Comparison of ENCODE assay signal across 8 cellular contexts in genomic region chr7:140673063-140673769, GRCh38.
DNase-seq lines count a peak whose midpoint lies in the region; ATAC-seq lines count a peak whose summit lies in the region.

No MANE protein-coding gene starts in this region.

- peak; percentile 53 for ATAC-seq in GM21723 (IDR thresholded peaks at IDR 0.05; ENCODE audit: unreplicated experiment)
- ATAC-seq in memory B cell (ENCODE audit: low read depth) = peak; percentile 59

- H3K27ac Mint-ChIP-seq in dendritic cell treated with granulocyte-macrophage colony-stimulating factor and Interleukin-4, amounts not matched to agents 40 ng/mL and 50 ng/mL, for 4 days = peak overlapping the region; percentile 87
- peak overlapping the region; percentile 94 for H3K27ac Mint-ChIP-seq in memory B cell

- H3K27me3 Mint-ChIP-seq in dendritic cell treated with granulocyte-macrophage colony-stimulating factor and Interleukin-4, amounts not matched to agents 40 ng/mL and 50 ng/mL, for 4 days = no peaks in the 10 kb centered on the region
- H3K27me3 Mint-ChIP-seq in memory B cell = no peaks in the 10 kb centered on the region

- intact Hi-C loops in dendritic cell treated with granulocyte-macrophage colony-stimulating factor and Interleukin-4, amounts not matched to agents 40 ng/mL and 50 ng/mL, for 4 days (cut with micrococcal nuclease) = loop anchor here (2.0 kb wide), 1 partner anchor 14 kb away; no protein-coding TSS in a partner anchor

- peaks cover 17% of the 10 kb centered on the region for H3K36me3 Mint-ChIP-seq in dendritic cell treated with granulocyte-macrophage colony-stimulating factor and Interleukin-4, amounts not matched to agents 40 ng/mL and 50 ng/mL, for 4 days (ENCODE audit: low read depth)
- peaks cover 6% of the 10 kb centered on the region for H3K36me3 Mint-ChIP-seq in memory B cell

- DNase-seq in ELR (ENCODE audit: low read depth) (peak; percentile 29), LoVo (ENCODE audit: low spot score) (peak; percentile 75), memory B cell (ENCODE audit: low spot score in 2 of 2) (peak; percentile 52 to 74), dedifferentiated amniotic fluid mesenchymal stem cell (ENCODE audit: extremely low spot score) (no peak)
- peak; percentile 46 for DNase-seq in activated CD4-positive, alpha-beta T cell treated with anti-CD3 and anti-CD28 coated beads for 1 hour
- peak; percentile 43 for DNase-seq in stimulated activated CD8-positive, alpha-beta memory T cell treated with anti-CD3 and anti-CD28 coated beads, Interleukin-12 subunit alpha, Interleukin-12 subunit beta, amount 100 ng/mL, for 4 hours (ENCODE audit: low read depth)

- H3K4me3 Mint-ChIP-seq in dendritic cell treated with granulocyte-macrophage colony-stimulating factor and Interleukin-4, amounts not matched to agents 40 ng/mL and 50 ng/mL, for 4 days = peak overlapping the region; percentile 92
- H3K4me3 Mint-ChIP-seq in memory B cell = peak overlapping the region; percentile 85

- no peaks in the 10 kb centered on the region for H3K9me3 Mint-ChIP-seq in dendritic cell treated with granulocyte-macrophage colony-stimulating factor and Interleukin-4, amounts not matched to agents 40 ng/mL and 50 ng/mL, for 4 days
- no peaks in the 10 kb centered on the region for H3K9me3 Mint-ChIP-seq in memory B cell

- peaks cover 56% of the 10 kb centered on the region for H3K4me1 Mint-ChIP-seq in dendritic cell treated with granulocyte-macrophage colony-stimulating factor and Interleukin-4, amounts not matched to agents 40 ng/mL and 50 ng/mL, for 4 days (ENCODE audit: low read depth)
- H3K4me1 Mint-ChIP-seq in memory B cell = peaks cover 40% of the 10 kb centered on the region
